Comparison of ENCODE assay signal across 8 cellular contexts in the genomic region with DNA sequence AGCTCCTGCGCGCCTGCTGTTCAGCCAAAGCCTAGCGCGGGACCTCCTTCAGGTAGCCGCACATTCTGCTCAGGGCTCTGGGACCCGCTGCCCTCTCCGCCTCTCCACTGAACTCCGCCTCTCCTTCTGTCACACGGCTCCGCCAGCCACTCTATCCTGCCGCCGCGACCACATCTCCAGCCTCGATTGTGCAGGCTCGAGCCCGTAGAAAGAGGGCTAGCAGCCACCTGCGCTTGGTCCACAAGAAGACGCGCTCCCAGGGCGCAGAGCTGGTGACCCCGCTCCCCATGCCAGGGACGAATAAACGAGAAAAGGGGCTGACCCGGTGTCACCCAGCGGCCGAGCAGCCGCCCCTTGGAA. TPM values are rescaled to one million over a fixed set of nuclear protein-coding genes. Genes with fewer than 3 reads are reported as not detected.
A peak's percentile ranks its signal among the peaks of the same experiment; 100 is the strongest.
DNase-seq lines count a peak whose midpoint lies in the region; ATAC-seq and TF ChIP-seq lines count a peak whose summit lies in the region.

No MANE protein-coding gene starts in this region.

- H3K23ac ChIP-seq in trophoblast cell (ENCODE audit: low read length), result no peak overlapping the region

- peak overlapping the region; percentile 52 to 80 (median 65) for H3K4me3 ChIP-seq in Peyer's patch
- H3K4me3 ChIP-seq in endocrine pancreas (ENCODE audit: control insufficient read depth, insufficient read depth, low read length), result no peak overlapping the region
- H3K4me3 ChIP-seq in trophoblast cell (ENCODE audit: low read depth, low read length), result no peak overlapping the region

- no peaks in the 10 kb centered on the region for H3K9me3 ChIP-seq in Peyer's patch
- H3K9me3 ChIP-seq in endocrine pancreas (ENCODE audit: control insufficient read depth, low read length), result no peaks in the 10 kb centered on the region
- no peaks in the 10 kb centered on the region for H3K9me3 ChIP-seq in trophoblast cell (ENCODE audit: insufficient read depth, low read depth, low read length)

- no peak overlapping the region for H2BK5ac ChIP-seq in trophoblast cell (ENCODE audit: low read depth, low read length, poor library complexity)

- no peak overlapping the region for H3K14ac ChIP-seq in trophoblast cell (ENCODE audit: low read length)

- DNase-seq in G401 (ENCODE audit: low spot score), result peak; percentile 62
- DNase-seq in Peyer's patch, result peak in 1 of 3 donors; percentile 46
- peak in 1 of 2 donors; percentile 14 for DNase-seq in trophoblast cell
- no peak for DNase-seq in dedifferentiated amniotic fluid mesenchymal stem cell (ENCODE audit: extremely low spot score)

- no peak for TF ChIP-seq POLR2A in Peyer's patch (IDR thresholded peaks at IDR 0.05)

- H4K91ac ChIP-seq in trophoblast cell (ENCODE audit: low read depth, low read length), result no peak overlapping the region

- H3K4me1 ChIP-seq in Peyer's patch (peaks cover 0 to 43% (median 8%) of the 10 kb centered on the region in 4 donors), endocrine pancreas (ENCODE audit: control insufficient read depth, insufficient read depth, low read length) (no peaks in the 10 kb centered on the region), trophoblast cell (ENCODE audit: control insufficient read depth in 1 of 2, insufficient read depth in 2 of 2, low read length in 2 of 2) (peaks cover 19 to 20% of the 10 kb centered on the region in 2 experiments)

- H3K36me3 ChIP-seq in Peyer's patch (no peaks in the 10 kb centered on the region), endocrine pancreas (ENCODE audit: control insufficient read depth, insufficient read depth, low read length) (no peaks in the 10 kb centered on the region), trophoblast cell (ENCODE audit: control insufficient read depth in 1 of 2, insufficient read depth in 2 of 2, low read length in 2 of 2) (no peaks in the 10 kb centered on the region)

- H2BK120ac ChIP-seq in trophoblast cell (ENCODE audit: insufficient read depth, low read length, poor library complexity), result no peak overlapping the region

- no peak overlapping the region for H2AK5ac ChIP-seq in trophoblast cell (ENCODE audit: low read length)

- H2BK12ac ChIP-seq in trophoblast cell (ENCODE audit: low read length), result no peak overlapping the region

- WGBS in trophoblast cell (ENCODE audit: extremely low coverage, insufficient coverage, insufficient read length), result no CpG with 5 or more reads among the region's 27 CpGs

- H3K27me3 ChIP-seq in Peyer's patch, result no peaks in the 10 kb centered on the region
- H3K27me3 ChIP-seq in endocrine pancreas (ENCODE audit: control insufficient read depth, insufficient read depth, low read length), result peaks cover 2% of the 10 kb centered on the region
- H3K27me3 ChIP-seq in trophoblast cell (ENCODE audit: insufficient read depth, low read length), result peaks cover 5% of the 10 kb centered on the region

- no peaks in the 10 kb centered on the region for H3K79me2 ChIP-seq in trophoblast cell (ENCODE audit: control insufficient read depth, insufficient read depth, low read length, poor library complexity)

- H4K8ac ChIP-seq in trophoblast cell (ENCODE audit: low read depth, low read length), result peak overlapping the region; percentile 8

- H2AFZ ChIP-seq in trophoblast cell (ENCODE audit: insufficient read depth, low read length, poor library complexity), result peak overlapping the region; percentile 86

- H3K18ac ChIP-seq in trophoblast cell (ENCODE audit: low read length), result no peak overlapping the region

- H3K9ac ChIP-seq in endocrine pancreas (ENCODE audit: control insufficient read depth, insufficient read depth, low read length) (peak overlapping the region; percentile 23), trophoblast cell (ENCODE audit: low read length) (no peak overlapping the region)

- in situ Hi-C loops in G401 (cut with HindIII; ENCODE audit: low sequenced_read_pairs), result no loop called here

- peak overlapping the region; percentile 70 for H3K4me2 ChIP-seq in trophoblast cell (ENCODE audit: low read length)

- peaks cover 8% of the 10 kb centered on the region for H3K79me1 ChIP-seq in trophoblast cell (ENCODE audit: low read length)

- H3K27ac ChIP-seq in Peyer's patch (peak overlapping the region in 1 of 4 donors; percentile 72), trophoblast cell (ENCODE audit: low read depth, low read length) (no peak overlapping the region)

- H3K4ac ChIP-seq in trophoblast cell (ENCODE audit: low read depth, low read length), result no peak overlapping the region

- no peak for ATAC-seq in GM19328 (IDR thresholded peaks at IDR 0.05; ENCODE audit: unreplicated experiment)
- ATAC-seq in HG03039 (IDR thresholded peaks at IDR 0.05; ENCODE audit: unreplicated experiment), result no peak
- no peak for ATAC-seq in GM19351 (IDR thresholded peaks at IDR 0.05; ENCODE audit: unreplicated experiment)

- no peak overlapping the region for H4K12ac ChIP-seq in trophoblast cell (ENCODE audit: low read depth, low read length)

- TF ChIP-seq CTCF in Peyer's patch (IDR thresholded peaks at IDR 0.05), result no peak

RNA-seq across cellular contexts. Expression of a gene that starts 1.1 kb away (rescaled TPM):
- 0.14 TPM in 1 of 2 replicates, not detected in the other for total RNA-seq in G401 (2014; rRNA removed; shearing (Covaris generic))
- 100 to 1,000 TPM in 3 of 4 donors, 10 to 100 TPM in 1; 52.8 to 320 (median 270) TPM for total RNA-seq in Peyer's patch
- 8.1 and 8.8 TPM in 2 replicates for polyA plus RNA-seq in trophoblast cell (2013)

Comparison
In these comparisons a context has a peak if more than half of its experiments do, and no peak if none do; other contexts are left out.
1. H3K4me3 ChIP-seq: peak in Peyer's patch (4 of 4); none in endocrine pancreas (single experiment) and trophoblast cell (single experiment).
2. RNA of a gene that starts 1.1 kb away (total RNA-seq): 52.8 to 320 TPM in Peyer's patch; 0.14 TPM in G401; every median in the first group is over 10 times any median in the second.